Comparison of ENCODE assay signal across 15 cellular contexts in genomic region chr10:22825841-22826240, GRCh38.
DNase-seq lines count a peak whose midpoint lies in the region; ATAC-seq, FAIRE-seq and TF ChIP-seq lines count a peak whose summit lies in the region.
"Had no signal": no experiment of that assay in that cellular context is flagged by ENCODE, and none has a peak within 500 bp of the region (broad histone marks: within the 10 kb centered on the region; RNA-seq: fewer than 3 reads in every experiment).

No MANE protein-coding gene starts in this region.

- DNase-seq in MV-4-11 (lab: John Stamatoyannopoulos, UW) (peak; percentile 84), K562 (ENCODE audit: extremely low read depth in 1 of 4, low spot score in 3 of 4) (peak in 1 of 4 experiments; percentile 29), sciatic nerve (ENCODE audit: low spot score) (no peak), amniotic stem cell (lab: John Stamatoyannopoulos, UW) (no peak), NCI-H1930 (lab: John Stamatoyannopoulos, UW) (no peak)
- DNase-seq in stimulated activated effector memory CD8-positive, alpha-beta T cell treated with anti-CD3 and anti-CD28 coated beads, Interleukin-12 subunit alpha, Interleukin-12 subunit beta, amount 100 ng/mL, for 72 hours (ENCODE audit: low spot score in 2 of 2), result no peak
- DNase-seq in stimulated activated CD4-positive, alpha-beta T cell treated with anti-CD3 and anti-CD28 coated beads, Interleukin-2, amount 100 ng/mL, for 24 hours, result no peak
- DNase-seq: activated T-cell treated with anti-CD3 and anti-CD28 coated beads, Interleukin-2, amount 50 U/mL, for 72 hours; DMS79; NCI-H1048; NCI-H524 treated with DMSO at 0.1 percent for 48 hours; stimulated activated CD4-positive, alpha-beta T cell treated with anti-CD3 and anti-CD28 coated beads, Interleukin-15, amount 100 ng/mL, for 24 hours had no signal

- peak; percentile 87 for ATAC-seq in K562
- ATAC-seq in sciatic nerve, result peak; percentile 73
- no peak for ATAC-seq in stimulated activated effector memory CD8-positive, alpha-beta T cell treated with anti-CD3 and anti-CD28 coated beads, Interleukin-12 subunit alpha, Interleukin-12 subunit beta, amount 100 ng/mL, for 72 hours
- ATAC-seq: activated T-cell treated with anti-CD3 and anti-CD28 coated beads, Interleukin-2, amount 50 U/mL, for 72 hours had no signal

- no peaks in the 10 kb centered on the region for H3K27me3 ChIP-seq in K562 (ENCODE audit: control insufficient read depth in 2 of 2, insufficient read depth in 2 of 2, low read length in 2 of 2)
- H3K27me3 ChIP-seq: BLaER1 treated with 17β-estradiol and CSF1 and Interleukin-3, amounts not matched to agents 10 nM and 100 nM had no signal

- no peak for TF ChIP-seq POLR2A in K562 (conservative IDR thresholded peaks at IDR 0.05)

- H3K9me3 Mint-ChIP-seq in stimulated activated effector memory CD8-positive, alpha-beta T cell treated with anti-CD3 and anti-CD28 coated beads, Interleukin-12 subunit alpha, Interleukin-12 subunit beta, amount 100 ng/mL, for 72 hours, result no peaks in the 10 kb centered on the region

- H3K4me3 ChIP-seq in GM12875 (ENCODE audit: low read depth, low read length) (peak overlapping the region; percentile 16), K562 (no peak overlapping the region)
- H3K4me3 ChIP-seq: BLaER1 treated with 17β-estradiol and CSF1 and Interleukin-3, amounts not matched to agents 10 nM and 100 nM had no signal

- no peaks in the 10 kb centered on the region for H3K36me3 ChIP-seq in K562 (ENCODE audit: control insufficient read depth, insufficient read depth, low read length)
- H3K36me3 ChIP-seq: BLaER1 treated with 17β-estradiol and CSF1 and Interleukin-3, amounts not matched to agents 10 nM and 100 nM had no signal

- H3K4me1 Mint-ChIP-seq in stimulated activated effector memory CD8-positive, alpha-beta T cell treated with anti-CD3 and anti-CD28 coated beads, Interleukin-12 subunit alpha, Interleukin-12 subunit beta, amount 100 ng/mL, for 72 hours, result no peaks in the 10 kb centered on the region

- TF ChIP-seq RAD21 in K562 (CRISPR knock-in tag; conservative IDR thresholded peaks at IDR 0.05 in 1 of 2, IDR thresholded peaks at IDR 0.05 in 1 of 2), result no peak

- no peak for TF ChIP-seq CTCF in GM12875 (IDR thresholded peaks at IDR 0.05; ENCODE audit: borderline replicate concordance, insufficient read depth, low read depth, low read length)
- TF ChIP-seq CTCF in K562 (IDR thresholded peaks at IDR 0.05 in 2 of 3, conservative IDR thresholded peaks at IDR 0.05 in 1 of 3; ENCODE audit: insufficient read depth in 2 of 3, low read depth in 1 of 3, low read length in 3 of 3), result no peak

- no peak overlapping the region for H3K27ac Mint-ChIP-seq in stimulated activated effector memory CD8-positive, alpha-beta T cell treated with anti-CD3 and anti-CD28 coated beads, Interleukin-12 subunit alpha, Interleukin-12 subunit beta, amount 100 ng/mL, for 72 hours
- H3K27ac Mint-ChIP-seq: activated T-cell treated with anti-CD3 and anti-CD28 coated beads, Interleukin-2, amount 50 U/mL, for 72 hours had no signal

- no peak for FAIRE-seq in K562 (lab: Jason Lieb, UNC)

- no peaks in the 10 kb centered on the region for H3K9me1 ChIP-seq in K562 (ENCODE audit: control insufficient read depth, insufficient read depth, low read length)

- peak overlapping the region; percentile 74 for H2AFZ ChIP-seq in K562 (ENCODE audit: low read depth, low read length)
- H2AFZ ChIP-seq: parathyroid adenoma had no signal

- H3K79me2 ChIP-seq in K562 (ENCODE audit: control insufficient read depth, insufficient read depth, low read length), result no peaks in the 10 kb centered on the region
- H3K79me2 ChIP-seq: parathyroid adenoma had no signal

- no peak overlapping the region for H3K27ac ChIP-seq in K562 (ENCODE audit: extremely low read depth, low read depth, low read length)
- H3K27ac ChIP-seq: BLaER1 treated with 17β-estradiol and CSF1 and Interleukin-3, amounts not matched to agents 10 nM and 100 nM; parathyroid adenoma had no signal

- no TSS peak for BruUV-seq in K562 (replicated peaks; lab: Mats Ljungman, UMichigan)

- TF ChIP-seq EP300 in K562 (IDR thresholded peaks at IDR 0.05; ENCODE audit: low read length), result no peak

- peak overlapping the region; percentile 31; the same call in 1 of the 2 replicates for H3K4me2 ChIP-seq in K562 (ENCODE audit: insufficient read depth, low read length)
- H3K4me2 ChIP-seq: BLaER1 treated with 17β-estradiol and CSF1 and Interleukin-3, amounts not matched to agents 10 nM and 100 nM had no signal

- peaks cover 0 to 4% of the 10 kb centered on the region in 2 experiments; a peak in 1 of 5 replicates for H3K4me1 ChIP-seq in K562 (replicated peaks in 1 of 2; ENCODE audit: control insufficient read depth in 2 of 2, insufficient read depth in 2 of 2, low read length in 2 of 2)
- H3K4me1 ChIP-seq: parathyroid adenoma had no signal

- H3K36me3 Mint-ChIP-seq in stimulated activated effector memory CD8-positive, alpha-beta T cell treated with anti-CD3 and anti-CD28 coated beads, Interleukin-12 subunit alpha, Interleukin-12 subunit beta, amount 100 ng/mL, for 72 hours, result no peaks in the 10 kb centered on the region

- H3K4me3 Mint-ChIP-seq in stimulated activated effector memory CD8-positive, alpha-beta T cell treated with anti-CD3 and anti-CD28 coated beads, Interleukin-12 subunit alpha, Interleukin-12 subunit beta, amount 100 ng/mL, for 72 hours, result no peak overlapping the region
- H3K4me3 Mint-ChIP-seq: activated T-cell treated with anti-CD3 and anti-CD28 coated beads, Interleukin-2, amount 50 U/mL, for 72 hours had no signal

- POLR2A ChIA-PET in K562 (lab: Yijun Ruan, JAX), result no interaction called here

- H4K20me1 ChIP-seq in K562 (replicated peaks; ENCODE audit: control insufficient read depth, insufficient read depth, low read length), result no peaks in the 10 kb centered on the region
- H4K20me1 ChIP-seq: BLaER1 treated with 17β-estradiol and CSF1 and Interleukin-3, amounts not matched to agents 10 nM and 100 nM had no signal

- CTCF ChIA-PET in K562 (lab: Yijun Ruan, JAX; ENCODE audit: low intra/inter-chr PET ratio), result no interaction called here

- 31% methylated on average over 6 of the region's 6 CpGs for WGBS in K562 (ENCODE audit: insufficient coverage, low coverage, missing lambda C conversion rate)

- intact Hi-C loops in K562 (cut with micrococcal nuclease) (no loop called here), sciatic nerve (cut with DNase I) (no loop called here)

- in situ Hi-C loops in K562 (cut with MboI), result no loop called here

- H3K9me3 ChIP-seq in K562 (replicated peaks; ENCODE audit: control insufficient read depth, insufficient read depth, low read depth, low read length), result no peaks in the 10 kb centered on the region

- peak overlapping the region in 1 of 2 experiments; percentile 29; a peak in 1 of 4 replicates for H3K9ac ChIP-seq in K562 (ENCODE audit: insufficient read depth in 1 of 2, low read depth in 2 of 2, low read length in 2 of 2)
- H3K9ac ChIP-seq: BLaER1 treated with 17β-estradiol and CSF1 and Interleukin-3, amounts not matched to agents 10 nM and 100 nM; parathyroid adenoma had no signal

TF ChIP-seq in K562, 482 proteins besides CTCF, POLR2A, EP300 and RAD21 (continues in another document):
- TF ChIP-seq ZBTB33 (CRISPR knock-in tag; IDR thresholded peaks at IDR 0.05) (peak; percentile 19; the same call in 1 of the 2 replicates), CREBBP (IDR thresholded peaks at IDR 0.05; ENCODE audit: low read depth, low read length) (no peak), VEZF1 (CRISPR knock-in tag; IDR thresholded peaks at IDR 0.05) (peak; percentile 44; the same call in 1 of the 2 replicates), ZC3H8 (IDR thresholded peaks at IDR 0.05) (no peak), KDM1A (IDR thresholded peaks at IDR 0.05) (no peak), THRAP3 (IDR thresholded peaks at IDR 0.05; ENCODE audit: borderline replicate concordance) (no peak), ZBTB43 (CRISPR knock-in tag; IDR thresholded peaks at IDR 0.05) (no peak)
